In genomic region chr6:152184573-152185157, GRCh38 we compare ENCODE assay signal across 10 cellular contexts.
A peak's percentile ranks its signal among the peaks of the same experiment; 100 is the strongest.
DNase-seq lines count a peak whose midpoint lies in the region; ATAC-seq, FAIRE-seq and TF ChIP-seq lines count a peak whose summit lies in the region.
"Had no signal": no experiment of that assay in that cellular context is flagged by ENCODE, and none has a peak within 500 bp of the region (broad histone marks: within the 10 kb centered on the region; RNA-seq: fewer than 3 reads in every experiment).

No MANE protein-coding gene starts in this region.

- H3K4me3 Mint-ChIP-seq in CD4-positive, alpha-beta T cell: peak overlapping the region; percentile 96

- peak in 1 of 10 experiments; percentile 24 for DNase-seq in CD4-positive, alpha-beta T cell
- DNase-seq in adipocyte (ENCODE audit: low read depth) (peak; percentile 48), Ammon's horn (ENCODE audit: low spot score) (no peak), RCC 7860 (ENCODE audit: low spot score) (no peak), GM12891 (ENCODE audit: insufficient read length, low spot score) (no peak), GM19240 (ENCODE audit: insufficient read length, low spot score) (no peak)

- peaks cover 38% of the 10 kb centered on the region for H3K36me3 ChIP-seq in adipocyte (ENCODE audit: control insufficient read depth, insufficient read depth, low read length, severe bottlenecking)

- H3K4me1 Mint-ChIP-seq in CD4-positive, alpha-beta T cell (ENCODE audit: low read depth): peaks cover 86% of the 10 kb centered on the region

- H3K27me3 ChIP-seq in CD4-positive, alpha-beta T cell (ENCODE audit: control insufficient read depth, insufficient read depth, low read length): no peaks in the 10 kb centered on the region
- H3K27me3 ChIP-seq in adipocyte (replicated peaks; ENCODE audit: control insufficient read depth, insufficient read depth, low read length): no peaks in the 10 kb centered on the region

- peaks cover 76% of the 10 kb centered on the region for H3K36me3 Mint-ChIP-seq in CD4-positive, alpha-beta T cell (ENCODE audit: low read depth)

- TF ChIP-seq CTCF in CD4-positive, alpha-beta T cell (IDR thresholded peaks at IDR 0.05): no peak

- no peak overlapping the region for H3K9ac ChIP-seq in adipocyte (ENCODE audit: low read length)

- H3K9me3 ChIP-seq in CD4-positive, alpha-beta T cell (ENCODE audit: control insufficient read depth, low read length): no peaks in the 10 kb centered on the region
- H3K9me3 ChIP-seq in adipocyte (ENCODE audit: control insufficient read depth, low read length): no peaks in the 10 kb centered on the region

- no peak overlapping the region for H3K4me3 ChIP-seq in adipocyte (ENCODE audit: low read length)

- H3K27ac ChIP-seq in CD4-positive, alpha-beta T cell (ENCODE audit: low read depth, low read length): peak overlapping the region; percentile 90
- H3K27ac ChIP-seq: epithelial cell of prostate had no signal

- ATAC-seq in CD4-positive, alpha-beta T cell (ENCODE audit: poor library complexity): peak; percentile 75
- peak; percentile 39 for ATAC-seq in GM19372 (IDR thresholded peaks at IDR 0.05; ENCODE audit: low read depth, unreplicated experiment)
- ATAC-seq in HG03108 (IDR thresholded peaks at IDR 0.05; ENCODE audit: unreplicated experiment): peak; percentile 47

- no peaks in the 10 kb centered on the region for H3K9me3 Mint-ChIP-seq in CD4-positive, alpha-beta T cell

- TF ChIP-seq POLR2A in GM12891 (IDR thresholded peaks at IDR 0.05; ENCODE audit: low read depth, low read length): no peak

- no peaks in the 10 kb centered on the region for H3K27me3 Mint-ChIP-seq in CD4-positive, alpha-beta T cell

- intact Hi-C loops in CD4-positive, alpha-beta T cell (cut with DNase I, micrococcal nuclease): loop anchor here in 1 of 2 experiments (2.0 kb wide), 2 partner anchors 14 to 48 kb away; no protein-coding TSS in a partner anchor

- CTCF ChIA-PET in CD4-positive, alpha-beta T cell (lab: Charles Lee): interaction anchor here (1.1 to 1.8 kb wide), 3 partner anchors 11 to 117 kb away, joined by 3 to 4 read pairs (median 3); no protein-coding TSS in a partner anchor

- H3K27ac Mint-ChIP-seq in CD4-positive, alpha-beta T cell: peak overlapping the region; percentile 97

- no peaks in the 10 kb centered on the region for H3K4me1 ChIP-seq in adipocyte (ENCODE audit: control insufficient read depth, insufficient read depth, low read length)

- no peak for FAIRE-seq in RCC 7860 (lab: Jason Lieb, UNC)
- no peak for FAIRE-seq in GM12891 (lab: Jason Lieb, UNC)
- FAIRE-seq: TTC549 had no signal

- POLR2A ChIA-PET in CD4-positive, alpha-beta T cell (lab: Charles Lee): interaction anchor here (0.7 to 3.6 kb wide), 34 partner anchors 8 to 811 kb away, joined by 3 to 69 read pairs (median 6); partner anchors contain the start of gene RMND1

TF ChIP-seq in GM12891, 5 proteins besides CTCF, POLR2A, EP300 and RAD21:
- TF ChIP-seq POLR2AphosphoS5 (IDR thresholded peaks at IDR 0.05; ENCODE audit: low read depth, low read length) (no peak), SPI1 (IDR thresholded peaks at IDR 0.05; ENCODE audit: low read depth, low read length) (no peak)
TF ChIP-seq in GM12891: peak in this region for 0.
